In genomic region chr19:49528211-49528771, GRCh38 we compare ENCODE assay signal across 8 cellular contexts. TPM values are rescaled to one million over a fixed set of nuclear protein-coding genes. Genes with fewer than 3 reads are reported as not detected.
DNase-seq lines count a peak whose midpoint lies in the region; ATAC-seq and TF ChIP-seq lines count a peak whose summit lies in the region.

No MANE protein-coding gene starts in this region.

- no peak for TF ChIP-seq CTCF in breast epithelium (IDR thresholded peaks at IDR 0.05)
- no peak for TF ChIP-seq CTCF in MCF 10A (IDR thresholded peaks at IDR 0.05; ENCODE audit: unreplicated experiment)
- TF ChIP-seq CTCF in colonic mucosa (IDR thresholded peaks at IDR 0.05) = no peak
- TF ChIP-seq CTCF in mesothelial cell of epicardium (IDR thresholded peaks at IDR 0.05; ENCODE audit: unreplicated experiment) = no peak
- TF ChIP-seq CTCF in uterus (IDR thresholded peaks at IDR 0.05) = no peak

- H3K4me1 Mint-ChIP-seq in MCF 10A (ENCODE audit: insufficient read depth, unreplicated experiment) (peaks cover 4% of the 10 kb centered on the region), mesothelial cell of epicardium (peaks cover 10% of the 10 kb centered on the region)

- intact Hi-C loops in breast epithelium (cut with DNase I; ENCODE audit: low total_unique reads) (no loop called here), MCF 10A (cut with micrococcal nuclease) (no loop called here), colonic mucosa (cut with DNase I) (no loop called here), uterus (cut with DNase I; ENCODE audit: low total_unique reads) (no loop called here)

- H3K4me3 ChIP-seq in breast epithelium = peak overlapping the region; percentile 43 to 71 (median 55)
- peak overlapping the region; percentile 15 for H3K4me3 ChIP-seq in colonic mucosa
- H3K4me3 ChIP-seq in uterus = peak overlapping the region; percentile 41 to 56

- H3K36me3 Mint-ChIP-seq in MCF 10A (ENCODE audit: insufficient read depth, unreplicated experiment) (no peaks in the 10 kb centered on the region), mesothelial cell of epicardium (peaks cover 29% of the 10 kb centered on the region)

- CTCF ChIA-PET in MCF 10A (lab: Yijun Ruan, JAX) = interaction anchor here (2.2 kb wide), 1 partner anchor 18 kb away, joined by 13 read pairs; no protein-coding TSS in a partner anchor

- H3K9ac ChIP-seq in colonic mucosa (ENCODE audit: low read depth in 2 of 2, low read length in 2 of 2) = peak overlapping the region in 1 of 2 donors; percentile 49

- H3K9me3 Mint-ChIP-seq in MCF 10A (ENCODE audit: unreplicated experiment) (no peaks in the 10 kb centered on the region), mesothelial cell of epicardium (no peaks in the 10 kb centered on the region)

- ATAC-seq in GM21619 (IDR thresholded peaks at IDR 0.05; ENCODE audit: unreplicated experiment) = no peak
- ATAC-seq in HG03025 (IDR thresholded peaks at IDR 0.05; ENCODE audit: low FRiP score, unreplicated experiment) = no peak

- H3K4me3 Mint-ChIP-seq in MCF 10A (ENCODE audit: unreplicated experiment) (no peak overlapping the region), mesothelial cell of epicardium (peak overlapping the region; percentile 63)

- H3K27ac Mint-ChIP-seq in MCF 10A (ENCODE audit: low read depth, unreplicated experiment) = no peak overlapping the region
- H3K27ac Mint-ChIP-seq in mesothelial cell of epicardium = peak overlapping the region; percentile 16

- POLR2A ChIA-PET in MCF 10A (lab: Yijun Ruan, JAX) = no interaction called here

- DNase-seq in breast epithelium (ENCODE audit: low spot score in 2 of 2) (no peak), MCF 10A (ENCODE audit: unreplicated experiment) (no peak), colonic mucosa (no peak), mesothelial cell of epicardium (ENCODE audit: low spot score in 2 of 2, unreplicated experiment in 2 of 2) (no peak), uterus (peak; percentile 54 to 62), SW480 (ENCODE audit: low spot score) (no peak)

- H3K9me3 ChIP-seq in breast epithelium (no peaks in the 10 kb centered on the region), colonic mucosa (no peaks in the 10 kb centered on the region), uterus (no peaks in the 10 kb centered on the region)

- H3K27me3 ChIP-seq in breast epithelium = no peaks in the 10 kb centered on the region
- no peaks in the 10 kb centered on the region for H3K27me3 ChIP-seq in colonic mucosa
- H3K27me3 ChIP-seq in uterus = no peaks in the 10 kb centered on the region

- H3K27ac ChIP-seq in breast epithelium (peak overlapping the region; percentile 68 to 86), colonic mucosa (no peak overlapping the region), uterus (peak overlapping the region; percentile 54 to 74)

- BruUV-seq in MCF 10A (replicated peaks; lab: Mats Ljungman, UMichigan) = no TSS peak

- no peak for TF ChIP-seq POLR2A in breast epithelium (IDR thresholded peaks at IDR 0.05)
- TF ChIP-seq POLR2A in uterus (IDR thresholded peaks at IDR 0.05) = no peak

- no peaks in the 10 kb centered on the region for H3K4me1 ChIP-seq in breast epithelium
- H3K4me1 ChIP-seq in colonic mucosa = peaks cover 8% of the 10 kb centered on the region
- no peaks in the 10 kb centered on the region for H3K4me1 ChIP-seq in uterus

- H3K36me3 ChIP-seq in breast epithelium (no peaks in the 10 kb centered on the region), colonic mucosa (no peaks in the 10 kb centered on the region), uterus (no peaks in the 10 kb centered on the region)

- peaks cover 19% of the 10 kb centered on the region for H3K27me3 Mint-ChIP-seq in MCF 10A (ENCODE audit: insufficient read depth, unreplicated experiment)
- H3K27me3 Mint-ChIP-seq in mesothelial cell of epicardium (ENCODE audit: low read depth) = no peaks in the 10 kb centered on the region

RNA-seq across cellular contexts. Expression of gene RCN3, which starts 0.5 kb away (rescaled TPM):
- 10 to 100 TPM; 17.3 to 40.2 (median 34.7) TPM for total RNA-seq in breast epithelium
- not detected in 2 replicates for total RNA-seq in MCF 10A (2022)
- 10 to 100 TPM; 16.9 to 55.1 TPM for total RNA-seq in colonic mucosa
- 30.3 to 35.1 TPM (median 31.1 TPM) in 3 replicates for total RNA-seq in mesothelial cell of epicardium
- 10 to 100 TPM; 14.3 to 71.1 (median 41.4) TPM for total RNA-seq in uterus

RNA-seq across cellular contexts. Expression of gene FCGRT, which starts 15.8 kb away (rescaled TPM):
- total RNA-seq in breast epithelium (100 to 1,000 TPM; 164 to 389 (median 199) TPM), MCF 10A (2022) (not detected in 2 replicates), colonic mucosa (100 to 1,000 TPM; 285 to 621 TPM), mesothelial cell of epicardium (121 to 132 TPM (median 127 TPM) in 3 replicates), uterus (100 to 1,000 TPM; 151 to 226 (median 201) TPM)

RNA-seq across cellular contexts. Expression of gene RPS11, which starts 32.1 kb away (rescaled TPM):
- total RNA-seq in breast epithelium (1,000 to 10,000 TPM; 5,709 to 7,550 (median 5,876) TPM), MCF 10A (2022) (2,096 and 2,306 TPM in 2 replicates), colonic mucosa (1,000 to 10,000 TPM; 1,734 to 1,870 TPM), mesothelial cell of epicardium (2,052 to 2,151 TPM (median 2,132 TPM) in 3 replicates), uterus (over 10,000 TPM in 1 of 4 donors, 1,000 to 10,000 TPM in 3; 2,160 to 10,624 (median 5,235) TPM)

RNA-seq across cellular contexts. Expression of gene RPL13A, which starts 40.9 kb away (rescaled TPM):
- total RNA-seq in breast epithelium (1,000 to 10,000 TPM; 3,591 to 5,468 (median 4,346) TPM), MCF 10A (2022) (3,716 and 3,819 TPM in 2 replicates), colonic mucosa (1,000 to 10,000 TPM; 2,431 to 2,528 TPM), mesothelial cell of epicardium (2,869 to 2,959 TPM (median 2,954 TPM) in 3 replicates), uterus (1,000 to 10,000 TPM; 1,462 to 5,863 (median 3,544) TPM)

RNA-seq across cellular contexts. Expression of gene NOSIP, which starts 52.1 kb away (rescaled TPM):
- 10 to 100 TPM; 54.7 to 60.0 (median 57.4) TPM for total RNA-seq in breast epithelium
- total RNA-seq in MCF 10A (2022) = 54.4 and 57.9 TPM in 2 replicates
- total RNA-seq in colonic mucosa = 10 to 100 TPM; 63.2 to 91.2 TPM
- total RNA-seq in mesothelial cell of epicardium = 53.3 to 60.7 TPM (median 60.1 TPM) in 3 replicates
- 100 to 1,000 TPM in 1 of 4 donors, 10 to 100 TPM in 3; 29.0 to 347 (median 65.4) TPM for total RNA-seq in uterus

Comparison
In these comparisons a context has a peak if more than half of its experiments do, and no peak if none do; other contexts are left out.
1. RNA of gene RCN3, which starts 0.5 kb away (total RNA-seq): 16.9 to 55.1 TPM in colonic mucosa, 14.3 to 71.1 TPM in uterus, 17.3 to 40.2 TPM in breast epithelium and 30.3 to 35.1 TPM in mesothelial cell of epicardium; not detected in MCF 10A; every median in the first group is over 10 times any median in the second.
2. RNA of gene FCGRT, which starts 15.8 kb away (total RNA-seq): 285 to 621 TPM in colonic mucosa, 151 to 226 TPM in uterus, 164 to 389 TPM in breast epithelium and 121 to 132 TPM in mesothelial cell of epicardium; not detected in MCF 10A; every median in the first group is over 100 times any median in the second.
3. DNase-seq: peak in uterus (2 of 2); none in breast epithelium (0 of 2), MCF 10A (single experiment), colonic mucosa (single experiment), mesothelial cell of epicardium (0 of 2) and SW480 (single experiment).
4. Peak in every context shown above with its lines, with median percentiles within 50 percentile points of each other: H3K4me3 ChIP-seq.